ENCODE assay signal across 19 cellular contexts in the genomic region with DNA sequence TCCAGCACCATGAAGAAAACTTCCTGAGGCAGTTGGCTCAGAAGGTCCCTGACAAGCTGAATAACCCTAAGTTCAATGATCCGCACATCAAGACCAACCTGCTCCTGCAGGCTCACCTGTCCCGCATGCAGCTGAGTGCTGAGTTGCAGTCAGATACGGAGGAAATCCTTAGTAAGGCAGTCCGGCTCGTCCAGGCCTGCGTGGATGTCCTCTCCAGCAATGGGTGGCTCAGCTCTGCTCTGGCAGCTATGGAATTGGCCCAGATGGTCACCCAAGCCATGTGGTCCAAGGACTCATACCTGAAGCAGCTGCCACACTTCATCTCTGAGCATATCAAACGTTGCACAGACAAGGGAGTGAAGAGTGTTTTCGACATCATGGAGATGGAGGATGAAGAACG.
A peak's percentile ranks its signal among the peaks of the same experiment; 100 is the strongest.
DNase-seq lines count a peak whose midpoint lies in the region; ATAC-seq and TF ChIP-seq lines count a peak whose summit lies in the region.
"Had no signal": no experiment of that assay in that cellular context is flagged by ENCODE, and none has a peak within 500 bp of the region (broad histone marks: within the 10 kb centered on the region; RNA-seq: fewer than 3 reads in every experiment).

No MANE protein-coding gene starts in this region.

- H3K36me3 Mint-ChIP-seq in activated CD8-positive, alpha-beta T cell treated with anti-CD3 and anti-CD28 coated beads for 36 hours (ENCODE audit: low read depth), result peaks cover 8% of the 10 kb centered on the region
- peaks cover 47% of the 10 kb centered on the region for H3K36me3 Mint-ChIP-seq in activated CD8-positive, alpha-beta T cell treated with anti-CD3 and anti-CD28 coated beads, Interleukin-2, amount 10 ng/mL, durations not matched to agents 7 days and 5 days (ENCODE audit: low read depth)

- CTCF ChIA-PET in activated CD8-positive, alpha-beta T cell treated with anti-CD3 and anti-CD28 coated beads for 36 hours (lab: Charles Lee), result no interaction called here
- CTCF ChIA-PET in activated CD8-positive, alpha-beta T cell treated with anti-CD3 and anti-CD28 coated beads, Interleukin-2, amount 10 ng/mL, durations not matched to agents 7 days and 5 days (lab: Charles Lee), result interaction anchor here (1.0 kb wide), 1 partner anchor 13 kb away, joined by 3 read pairs; no protein-coding TSS in a partner anchor

- intact Hi-C loops in activated CD8-positive, alpha-beta T cell treated with anti-CD3 and anti-CD28 coated beads for 36 hours (cut with micrococcal nuclease), result no loop called here
- intact Hi-C loops in upper lobe of right lung (cut with DNase I) (no loop called here), breast epithelium (cut with DNase I; ENCODE audit: low total_unique reads) (no loop called here), left ventricle myocardium superior (cut with micrococcal nuclease) (no loop called here)

- no peaks in the 10 kb centered on the region for H3K4me1 Mint-ChIP-seq in activated CD8-positive, alpha-beta T cell treated with anti-CD3 and anti-CD28 coated beads for 36 hours (ENCODE audit: low read depth)
- H3K4me1 Mint-ChIP-seq in activated CD8-positive, alpha-beta T cell treated with anti-CD3 and anti-CD28 coated beads, Interleukin-2, amount 10 ng/mL, durations not matched to agents 7 days and 5 days (ENCODE audit: low read depth), result peaks cover 10% of the 10 kb centered on the region
- H3K4me1 Mint-ChIP-seq: CD14-positive monocyte, H9 had no signal

- no peaks in the 10 kb centered on the region for H3K9me3 ChIP-seq in upper lobe of right lung
- H3K9me3 ChIP-seq in breast epithelium, result no peaks in the 10 kb centered on the region
- H3K9me3 ChIP-seq: A549 had no signal

- peak overlapping the region; percentile 11 for H3K27ac Mint-ChIP-seq in activated CD8-positive, alpha-beta T cell treated with anti-CD3 and anti-CD28 coated beads for 36 hours
- no peak overlapping the region for H3K27ac Mint-ChIP-seq in activated CD8-positive, alpha-beta T cell treated with anti-CD3 and anti-CD28 coated beads, Interleukin-2, amount 10 ng/mL, durations not matched to agents 7 days and 5 days
- H3K27ac Mint-ChIP-seq: CD14-positive monocyte; CD4-positive, alpha-beta memory T cell had no signal

- no peaks in the 10 kb centered on the region for H3K27me3 Mint-ChIP-seq in activated CD8-positive, alpha-beta T cell treated with anti-CD3 and anti-CD28 coated beads for 36 hours
- H3K27me3 Mint-ChIP-seq in activated CD8-positive, alpha-beta T cell treated with anti-CD3 and anti-CD28 coated beads, Interleukin-2, amount 10 ng/mL, durations not matched to agents 7 days and 5 days (ENCODE audit: low read depth), result no peaks in the 10 kb centered on the region
- H3K27me3 Mint-ChIP-seq: CD4-positive, alpha-beta memory T cell had no signal

- H3K27me3 ChIP-seq in upper lobe of right lung, result no peaks in the 10 kb centered on the region
- no peaks in the 10 kb centered on the region for H3K27me3 ChIP-seq in breast epithelium

- H3K4me3 Mint-ChIP-seq in activated CD8-positive, alpha-beta T cell treated with anti-CD3 and anti-CD28 coated beads for 36 hours, result no peak overlapping the region
- no peak overlapping the region for H3K4me3 Mint-ChIP-seq in activated CD8-positive, alpha-beta T cell treated with anti-CD3 and anti-CD28 coated beads, Interleukin-2, amount 10 ng/mL, durations not matched to agents 7 days and 5 days
- H3K4me3 Mint-ChIP-seq: CD14-positive monocyte; CD4-positive, alpha-beta memory T cell; H9 had no signal

- H3K27ac ChIP-seq in VCaP (peak overlapping the region; percentile 60), upper lobe of right lung (no peak overlapping the region), breast epithelium (no peak overlapping the region)
- H3K27ac ChIP-seq: 22Rv1, A549 had no signal

- TF ChIP-seq POLR2A in breast epithelium (IDR thresholded peaks at IDR 0.05), result no peak

- no peak for TF ChIP-seq CTCF in activated CD8-positive, alpha-beta T cell treated with anti-CD3 and anti-CD28 coated beads for 36 hours (IDR thresholded peaks at IDR 0.05)
- TF ChIP-seq CTCF in VCaP (conservative IDR thresholded peaks at IDR 0.05) (no peak), upper lobe of right lung (IDR thresholded peaks at IDR 0.05) (no peak), breast epithelium (IDR thresholded peaks at IDR 0.05) (no peak)

- no peak for ATAC-seq in activated CD8-positive, alpha-beta T cell treated with anti-CD3 and anti-CD28 coated beads for 36 hours
- no peak for ATAC-seq in activated CD8-positive, alpha-beta T cell treated with anti-CD3 and anti-CD28 coated beads, Interleukin-2, amount 10 ng/mL, durations not matched to agents 7 days and 5 days
- ATAC-seq in left lobe of liver (no peak), upper lobe of right lung (peak; percentile 19), left ventricle myocardium superior (no peak)
- ATAC-seq: A549, GM12878, HepG2 had no signal

- POLR2A ChIA-PET in activated CD8-positive, alpha-beta T cell treated with anti-CD3 and anti-CD28 coated beads for 36 hours (lab: Charles Lee), result no interaction called here
- POLR2A ChIA-PET in activated CD8-positive, alpha-beta T cell treated with anti-CD3 and anti-CD28 coated beads, Interleukin-2, amount 10 ng/mL, durations not matched to agents 7 days and 5 days (lab: Charles Lee), result no interaction called here

- no peak for DNase-seq in activated CD8-positive, alpha-beta T cell treated with anti-CD3 and anti-CD28 coated beads for 36 hours
- no peak for DNase-seq in activated CD8-positive, alpha-beta T cell treated with anti-CD3 and anti-CD28 coated beads, Interleukin-2, amount 10 ng/mL, durations not matched to agents 7 days and 5 days
- DNase-seq in left lobe of liver (ENCODE audit: low spot score) (peak; percentile 22), upper lobe of right lung (no peak), breast epithelium (ENCODE audit: low spot score in 2 of 2) (no peak), left ventricle myocardium superior (no peak), DMS53 treated with DMSO at 0.1 percent for 48 hours (lab: John Stamatoyannopoulos, UW; ENCODE audit: unreplicated experiment) (no peak)
- DNase-seq: AML-193; CD4-positive, alpha-beta memory T cell; DMS153; DND-41; EL; H9 had no signal

- H3K4me3 ChIP-seq in upper lobe of right lung (no peak overlapping the region), breast epithelium (no peak overlapping the region)
- H3K4me3 ChIP-seq: A549, GM12878 had no signal

- no peaks in the 10 kb centered on the region for H3K9me3 Mint-ChIP-seq in activated CD8-positive, alpha-beta T cell treated with anti-CD3 and anti-CD28 coated beads for 36 hours
- no peaks in the 10 kb centered on the region for H3K9me3 Mint-ChIP-seq in activated CD8-positive, alpha-beta T cell treated with anti-CD3 and anti-CD28 coated beads, Interleukin-2, amount 10 ng/mL, durations not matched to agents 7 days and 5 days (ENCODE audit: insufficient read depth)
- H3K9me3 Mint-ChIP-seq: CD4-positive, alpha-beta memory T cell; H9 had no signal

- H3K4me1 ChIP-seq in upper lobe of right lung (no peaks in the 10 kb centered on the region), breast epithelium (no peaks in the 10 kb centered on the region)

- H3K36me3 ChIP-seq in upper lobe of right lung, result peaks cover 64% of the 10 kb centered on the region
- H3K36me3 ChIP-seq in breast epithelium, result no peaks in the 10 kb centered on the region
